ENCODE assay signal across 17 cellular contexts in genomic region chr3:108283006-108283405, GRCh38. TPM values are rescaled to one million over a fixed set of nuclear protein-coding genes. Genes with fewer than 3 reads are reported as not detected.
"Had no signal": no experiment of that assay in that cellular context is flagged by ENCODE, and none has a peak within 500 bp of the region (broad histone marks: within the 10 kb centered on the region; RNA-seq: fewer than 3 reads in every experiment).

No MANE protein-coding gene starts in this region.

- ATAC-seq: foreskin keratinocyte; pancreas; stimulated activated memory B cell treated with anti-CD40 and anti-IgM and Interleukin-4, amounts not matched to agents 10 μg/mL and 1 μg/mL and 100 μg/mL, for 72 hours had no signal

- H3K4me3 ChIP-seq: pancreas, thyroid gland had no signal

- H3K4me1 Mint-ChIP-seq: central memory CD8-positive, alpha-beta T cell had no signal

- H3K27ac ChIP-seq: brain microvascular endothelial cell, foreskin keratinocyte, pancreas, thyroid gland had no signal

- H3K9me3 ChIP-seq: pancreas, thyroid gland had no signal

- H3K4me1 ChIP-seq: foreskin keratinocyte, pancreas had no signal

- H3K27ac Mint-ChIP-seq: activated CD4-positive, alpha-beta T cell treated with anti-CD3 and anti-CD28 coated beads, Interleukin-2, amount 10 ng/mL, durations not matched to agents 7 days and 5 days; activated naive CD8-positive, alpha-beta T cell treated with anti-CD3 and anti-CD28 coated beads for 36 hours; stimulated activated memory B cell treated with anti-CD40 and anti-IgM and Interleukin-4, amounts not matched to agents 10 μg/mL and 1 μg/mL and 100 μg/mL, for 72 hours had no signal

- H3K36me3 ChIP-seq: brain microvascular endothelial cell, pancreas, thyroid gland had no signal

- H3K27me3 Mint-ChIP-seq: activated naive CD8-positive, alpha-beta T cell treated with anti-CD3 and anti-CD28 coated beads for 36 hours; central memory CD8-positive, alpha-beta T cell; stimulated activated memory B cell treated with anti-CD40 and anti-IgM and Interleukin-4, amounts not matched to agents 10 μg/mL and 1 μg/mL and 100 μg/mL, for 72 hours had no signal

- DNase-seq: activated CD4-positive, alpha-beta T cell treated with anti-CD3 and anti-CD28 coated beads, Interleukin-2, amount 10 ng/mL, durations not matched to agents 7 days and 5 days; activated CD8-positive, alpha-beta memory T cell treated with anti-CD3 and anti-CD28 coated beads for 24 hours; activated gamma-delta T cell treated with Interleukin-2 at 50 U/mL for 16 hours; activated naive CD8-positive, alpha-beta T cell treated with anti-CD3 and anti-CD28 coated beads for 36 hours; amygdala; brain microvascular endothelial cell; cortex of kidney; effector CD8-positive, alpha-beta T cell; foreskin keratinocyte; glutamatergic neuron; hypothalamus; kidney; pancreas; SW 1271; thyroid gland had no signal

- H3K4me3 Mint-ChIP-seq: activated CD4-positive, alpha-beta T cell treated with anti-CD3 and anti-CD28 coated beads, Interleukin-2, amount 10 ng/mL, durations not matched to agents 7 days and 5 days; activated naive CD8-positive, alpha-beta T cell treated with anti-CD3 and anti-CD28 coated beads for 36 hours; central memory CD8-positive, alpha-beta T cell; stimulated activated memory B cell treated with anti-CD40 and anti-IgM and Interleukin-4, amounts not matched to agents 10 μg/mL and 1 μg/mL and 100 μg/mL, for 72 hours had no signal

- H3K27me3 ChIP-seq: brain microvascular endothelial cell, foreskin keratinocyte, pancreas, thyroid gland had no signal

RNA-seq across cellular contexts. Expression of gene HHLA2, which starts 13.3 kb away (rescaled TPM):
- total RNA-seq: foreskin keratinocyte, thyroid gland had no signal
- polyA plus RNA-seq: foreskin keratinocyte had no signal
